ENCODE assay signal across 19 cellular contexts in genomic region chr2:197059498-197059897, GRCh38.
A peak's percentile ranks its signal among the peaks of the same experiment; 100 is the strongest.
DNase-seq lines count a peak whose midpoint lies in the region; ATAC-seq and FAIRE-seq lines count a peak whose summit lies in the region.
"Had no signal": no experiment of that assay in that cellular context is flagged by ENCODE, and none has a peak within 500 bp of the region (broad histone marks: within the 10 kb centered on the region; RNA-seq: fewer than 3 reads in every experiment).

No MANE protein-coding gene starts in this region.

- peaks cover 79% of the 10 kb centered on the region for H3K36me3 Mint-ChIP-seq in activated CD4-positive, alpha-beta T cell treated with anti-CD3 and anti-CD28 coated beads, Interleukin-2, amount 10 ng/mL, durations not matched to agents 24 days and 14 days (ENCODE audit: low read depth)
- H3K36me3 Mint-ChIP-seq in T-cell, result peaks cover 88% of the 10 kb centered on the region

- CTCF ChIA-PET in T-cell (lab: Charles Lee), result no interaction called here

- intact Hi-C loops in activated CD4-positive, alpha-beta T cell treated with anti-CD3 and anti-CD28 coated beads, Interleukin-2, amount 10 ng/mL, durations not matched to agents 24 days and 14 days (cut with micrococcal nuclease), result no loop called here

- no peak for FAIRE-seq in HTR-8/SVneo (lab: Jason Lieb, UNC)
- FAIRE-seq: A204.1, G401.6, GM19239 had no signal

- POLR2A ChIA-PET in T-cell (lab: Charles Lee), result interaction anchor here in 1 of 2 donors (0.5 kb wide), 1 partner anchor 296 kb away, joined by 3 read pairs; no protein-coding TSS in a partner anchor

- H3K9me3 Mint-ChIP-seq in activated CD4-positive, alpha-beta T cell treated with anti-CD3 and anti-CD28 coated beads, Interleukin-2, amount 10 ng/mL, durations not matched to agents 24 days and 14 days, result peaks cover 12% of the 10 kb centered on the region
- peaks cover 7 to 11% (median 7%) of the 10 kb centered on the region in 3 donors for H3K9me3 Mint-ChIP-seq in T-cell

- H3K4me1 Mint-ChIP-seq in activated CD4-positive, alpha-beta T cell treated with anti-CD3 and anti-CD28 coated beads, Interleukin-2, amount 10 ng/mL, durations not matched to agents 24 days and 14 days, result peaks cover 24% of the 10 kb centered on the region
- peaks cover 38 to 51% (median 45%) of the 10 kb centered on the region in 3 donors for H3K4me1 Mint-ChIP-seq in T-cell

- no peak overlapping the region for H3K4me3 Mint-ChIP-seq in activated CD4-positive, alpha-beta T cell treated with anti-CD3 and anti-CD28 coated beads, Interleukin-2, amount 10 ng/mL, durations not matched to agents 24 days and 14 days
- H3K4me3 Mint-ChIP-seq in T-cell, result no peak overlapping the region

- H3K27me3 Mint-ChIP-seq in activated CD4-positive, alpha-beta T cell treated with anti-CD3 and anti-CD28 coated beads, Interleukin-2, amount 10 ng/mL, durations not matched to agents 24 days and 14 days, result no peaks in the 10 kb centered on the region
- no peaks in the 10 kb centered on the region for H3K27me3 Mint-ChIP-seq in T-cell

- no peak for ATAC-seq in T-cell (replicated peaks in 1 of 4)
- ATAC-seq: HCT116 had no signal

- DNase-seq in activated CD4-positive, alpha-beta T cell treated with anti-CD3 and anti-CD28 coated beads, Interleukin-2, amount 10 ng/mL, durations not matched to agents 24 days and 14 days, result no peak
- DNase-seq in activated CD4-positive, alpha-beta T cell treated with anti-CD3 and anti-CD28 coated beads for 1 hour, result no peak
- peak; percentile 41 for DNase-seq in Ammon's horn (ENCODE audit: low spot score)
- peak; percentile 96 for DNase-seq in NCI-H1694 treated with DMSO at 0.1 percent for 48 hours (lab: John Stamatoyannopoulos, UW)
- DNase-seq in T-cell, result no peak
- DNase-seq in kidney glomerular epithelial cell (lab: John Stamatoyannopoulos, UW), result no peak
- no peak for DNase-seq in HTR-8/SVneo (ENCODE audit: insufficient read length, low spot score)
- no peak for DNase-seq in cerebellar nuclear complex (lab: John Stamatoyannopoulos, UW)
- DNase-seq: Calu3, DMS79 treated with DMSO at 0.1 percent for 48 hours, KBM-7, NCI-H146, NCI-H2107, Peyer's patch, Right ventricle myocardium superior had no signal

- peak overlapping the region; percentile 25 for H3K27ac Mint-ChIP-seq in activated CD4-positive, alpha-beta T cell treated with anti-CD3 and anti-CD28 coated beads, Interleukin-2, amount 10 ng/mL, durations not matched to agents 24 days and 14 days
- peak overlapping the region; percentile 68 to 80 for H3K27ac Mint-ChIP-seq in T-cell

Comparison
In these comparisons a context has a peak if more than half of its experiments do, and no peak if none do; other contexts are left out.
1. DNase-seq: peak in Ammon's horn (single experiment) and NCI-H1694 treated with DMSO at 0.1 percent for 48 hours (single experiment); none in activated CD4-positive, alpha-beta T cell treated with anti-CD3 and anti-CD28 coated beads, Interleukin-2, amount 10 ng/mL, durations not matched to agents 24 days and 14 days (single experiment), activated CD4-positive, alpha-beta T cell treated with anti-CD3 and anti-CD28 coated beads for 1 hour (single experiment), T-cell (0 of 34), kidney glomerular epithelial cell (single experiment), HTR-8/SVneo (single experiment) and cerebellar nuclear complex (0 of 2).